Comparison of ENCODE assay signal across 22 cellular contexts in the genomic region with DNA sequence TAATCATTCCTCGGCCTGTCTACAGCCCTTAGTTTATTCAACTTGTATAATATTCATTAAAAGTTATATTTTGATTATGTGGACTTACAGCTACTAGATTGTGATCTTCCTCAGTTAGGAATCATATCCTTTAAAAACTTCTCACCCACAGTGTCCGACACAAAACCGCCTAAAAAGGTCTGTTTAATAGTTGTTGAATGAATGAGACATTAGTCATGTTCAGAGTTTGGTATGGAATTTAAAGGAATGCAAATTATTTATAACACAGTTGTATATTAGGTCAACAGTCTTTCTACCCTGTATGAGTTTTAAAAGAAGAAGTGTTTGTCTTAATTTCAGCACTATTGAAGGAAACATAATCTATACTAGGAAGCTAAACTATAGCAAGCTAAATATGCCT.
DNase-seq lines count a peak whose midpoint lies in the region; ATAC-seq and TF ChIP-seq lines count a peak whose summit lies in the region.
"Had no signal": no experiment of that assay in that cellular context is flagged by ENCODE, and none has a peak within 500 bp of the region (broad histone marks: within the 10 kb centered on the region; RNA-seq: fewer than 3 reads in every experiment).

No MANE protein-coding gene starts in this region.

- H2BK120ac ChIP-seq in mesenchymal stem cell (ENCODE audit: low read depth, low read length): no peak overlapping the region

- H2BK12ac ChIP-seq in mesenchymal stem cell (ENCODE audit: low read length in 2 of 2): no peak overlapping the region

- no peaks in the 10 kb centered on the region for H3K27me3 Mint-ChIP-seq in chondrocyte (ENCODE audit: low read depth)
- peaks cover 0 to 27% (median 15%) of the 10 kb centered on the region in 5 donors for H3K27me3 Mint-ChIP-seq in naive thymus-derived CD4-positive, alpha-beta T cell

- H3K14ac ChIP-seq in mesenchymal stem cell (ENCODE audit: low read length in 2 of 2): no peak overlapping the region

- H3K9me3 Mint-ChIP-seq in chondrocyte (ENCODE audit: low read depth): no peaks in the 10 kb centered on the region
- H3K9me3 Mint-ChIP-seq in naive thymus-derived CD4-positive, alpha-beta T cell: no peaks in the 10 kb centered on the region
- H3K9me3 Mint-ChIP-seq: activated naive CD4-positive, alpha-beta T cell treated with anti-CD3 and anti-CD28 coated beads, Interleukin-2, amount 50 U/mL, for 24 hours had no signal

- H3K27ac Mint-ChIP-seq in chondrocyte (ENCODE audit: unreplicated experiment): peak overlapping the region; percentile 10
- H3K27ac Mint-ChIP-seq in naive thymus-derived CD4-positive, alpha-beta T cell: no peak overlapping the region
- H3K27ac Mint-ChIP-seq: activated naive CD4-positive, alpha-beta T cell treated with anti-CD3 and anti-CD28 coated beads, Interleukin-2, amount 50 U/mL, for 24 hours had no signal

- intact Hi-C loops in naive thymus-derived CD4-positive, alpha-beta T cell (cut with micrococcal nuclease): no loop called here

- no peak overlapping the region for H3K9ac ChIP-seq in mesenchymal stem cell (ENCODE audit: low read length)

- H3K23ac ChIP-seq in mesenchymal stem cell (ENCODE audit: low read length in 2 of 2): no peak overlapping the region

- ATAC-seq in GM21723 (IDR thresholded peaks at IDR 0.05; ENCODE audit: unreplicated experiment): no peak
- ATAC-seq in naive thymus-derived CD4-positive, alpha-beta T cell: no peak
- ATAC-seq: left lobe of liver, right cardiac atrium had no signal

- POLR2A ChIA-PET in naive thymus-derived CD4-positive, alpha-beta T cell (lab: Charles Lee): no interaction called here

- CTCF ChIA-PET in naive thymus-derived CD4-positive, alpha-beta T cell (lab: Charles Lee): interaction anchor here (0.8 kb wide), 1 partner anchor 655 kb away, joined by 5 read pairs; no protein-coding TSS in a partner anchor

- DNase-seq in EH (ENCODE audit: low read depth): peak; percentile 56
- peak; percentile 67 for DNase-seq in NCI-H226
- DNase-seq in chondrocyte (ENCODE audit: low spot score): no peak
- peak; percentile 40 for DNase-seq in mesenchymal stem cell
- no peak for DNase-seq in H7
- DNase-seq in naive thymus-derived CD4-positive, alpha-beta T cell: no peak
- DNase-seq in cortex of kidney (lab: John Stamatoyannopoulos, UW): no peak
- DNase-seq: activated CD4-positive, alpha-beta T cell treated with anti-CD3 and anti-CD28 coated beads, Interleukin-2, amount 50 U/mL, for 1 hour; caudate nucleus; COR-L47; effector CD8-positive, alpha-beta T cell; KG1; NCI-H1105; NCI-H526 treated with DMSO at 0.1 percent for 48 hours; nucleus accumbens; OCI-M1; right cardiac atrium; stimulated activated CD4-positive, alpha-beta T cell treated with anti-CD3 and anti-CD28 coated beads, Interleukin-2, amount 100 ng/mL, for 48 hours had no signal

- H2AFZ ChIP-seq in mesenchymal stem cell (ENCODE audit: low read depth, low read length): no peak overlapping the region

- no peaks in the 10 kb centered on the region for H3K79me1 ChIP-seq in mesenchymal stem cell (replicated peaks; ENCODE audit: low read length, poor library complexity, severe bottlenecking)

- no peaks in the 10 kb centered on the region for H3K4me1 ChIP-seq in mesenchymal stem cell (ENCODE audit: control insufficient read depth, insufficient read depth, low read depth, low read length)
- no peaks in the 10 kb centered on the region for H3K4me1 ChIP-seq in naive thymus-derived CD4-positive, alpha-beta T cell (ENCODE audit: control insufficient read depth in 2 of 2, insufficient read depth in 2 of 2, low read length in 2 of 2)
- H3K4me1 ChIP-seq: vagina had no signal

- H3K4me3 Mint-ChIP-seq in chondrocyte (ENCODE audit: unreplicated experiment): no peak overlapping the region
- H3K4me3 Mint-ChIP-seq in naive thymus-derived CD4-positive, alpha-beta T cell: no peak overlapping the region
- H3K4me3 Mint-ChIP-seq: activated naive CD4-positive, alpha-beta T cell treated with anti-CD3 and anti-CD28 coated beads, Interleukin-2, amount 50 U/mL, for 24 hours had no signal

- H4K8ac ChIP-seq in mesenchymal stem cell (ENCODE audit: low read length): no peak overlapping the region

- no peak overlapping the region for H3K4ac ChIP-seq in mesenchymal stem cell (ENCODE audit: low read depth in 1 of 2, low read length in 2 of 2)

- H3K4me1 Mint-ChIP-seq in chondrocyte (ENCODE audit: low read depth): peaks cover 21% of the 10 kb centered on the region
- H3K4me1 Mint-ChIP-seq in naive thymus-derived CD4-positive, alpha-beta T cell: no peaks in the 10 kb centered on the region
- H3K4me1 Mint-ChIP-seq: activated naive CD4-positive, alpha-beta T cell treated with anti-CD3 and anti-CD28 coated beads, Interleukin-2, amount 50 U/mL, for 24 hours had no signal

- H2BK5ac ChIP-seq in mesenchymal stem cell (ENCODE audit: low read depth, low read length, poor library complexity, severe bottlenecking): no peak overlapping the region

- H3K18ac ChIP-seq in mesenchymal stem cell (ENCODE audit: low read depth in 1 of 2, low read length in 2 of 2): no peak overlapping the region

- no peak overlapping the region for H2BK15ac ChIP-seq in mesenchymal stem cell (ENCODE audit: low read depth, poor library complexity, severe bottlenecking)

- no peak overlapping the region for H4K91ac ChIP-seq in mesenchymal stem cell (ENCODE audit: low read length)

- no peak for TF ChIP-seq CTCF in chondrocyte (IDR thresholded peaks at IDR 0.05)

- no peak overlapping the region for H2AK5ac ChIP-seq in mesenchymal stem cell (ENCODE audit: low read length, severe bottlenecking)

- no peaks in the 10 kb centered on the region for H3K9me3 ChIP-seq in mesenchymal stem cell (ENCODE audit: control insufficient read depth, low read length)
- H3K9me3 ChIP-seq in naive thymus-derived CD4-positive, alpha-beta T cell (ENCODE audit: control insufficient read depth in 2 of 3, low read length in 3 of 3): no peaks in the 10 kb centered on the region
- H3K9me3 ChIP-seq: vagina had no signal

- H3K27ac ChIP-seq in mesenchymal stem cell (ENCODE audit: low read length, poor library complexity, severe bottlenecking): no peak overlapping the region
- no peak overlapping the region for H3K27ac ChIP-seq in naive thymus-derived CD4-positive, alpha-beta T cell (ENCODE audit: low read depth, low read length)
- H3K27ac ChIP-seq: vagina had no signal

- H3K4me3 ChIP-seq in mesenchymal stem cell (ENCODE audit: insufficient read depth in 1 of 2, low read depth in 1 of 2, low read length in 2 of 2) (no peak overlapping the region), H7 (ENCODE audit: insufficient read depth, low read depth, low read length) (no peak overlapping the region)
- no peak overlapping the region for H3K4me3 ChIP-seq in naive thymus-derived CD4-positive, alpha-beta T cell (ENCODE audit: low read length)
- H3K4me3 ChIP-seq: vagina had no signal

- H3K36me3 Mint-ChIP-seq in chondrocyte (ENCODE audit: low read depth): no peaks in the 10 kb centered on the region
- H3K36me3 Mint-ChIP-seq in naive thymus-derived CD4-positive, alpha-beta T cell: no peaks in the 10 kb centered on the region
- H3K36me3 Mint-ChIP-seq: activated naive CD4-positive, alpha-beta T cell treated with anti-CD3 and anti-CD28 coated beads, Interleukin-2, amount 50 U/mL, for 24 hours had no signal

- WGBS in mesenchymal stem cell: no CpG with 5 or more reads among the region's 3 CpGs

- H3K36me3 ChIP-seq in mesenchymal stem cell (ENCODE audit: control insufficient read depth in 1 of 2, insufficient read depth in 2 of 2, low read depth in 1 of 2, low read length in 2 of 2): no peaks in the 10 kb centered on the region
- no peaks in the 10 kb centered on the region for H3K36me3 ChIP-seq in H7 (replicated peaks; ENCODE audit: control insufficient read depth, insufficient read depth, low read length)
- no peaks in the 10 kb centered on the region for H3K36me3 ChIP-seq in naive thymus-derived CD4-positive, alpha-beta T cell (ENCODE audit: control insufficient read depth in 2 of 3, insufficient read depth in 3 of 3, low read length in 3 of 3)
- H3K36me3 ChIP-seq: vagina had no signal

- no peaks in the 10 kb centered on the region for H3K27me3 ChIP-seq in mesenchymal stem cell (ENCODE audit: control insufficient read depth in 1 of 2, insufficient read depth in 1 of 2, low read length in 2 of 2)
- no peaks in the 10 kb centered on the region for H3K27me3 ChIP-seq in H7 (ENCODE audit: control insufficient read depth, insufficient read depth, low read length)
- no peaks in the 10 kb centered on the region for H3K27me3 ChIP-seq in naive thymus-derived CD4-positive, alpha-beta T cell (ENCODE audit: control insufficient read depth in 2 of 2, insufficient read depth in 2 of 2, low read length in 2 of 2)
- H3K27me3 ChIP-seq: vagina had no signal

- H3K4me2 ChIP-seq in mesenchymal stem cell (ENCODE audit: low read length, poor library complexity, severe bottlenecking): no peak overlapping the region

Comparison
In these comparisons a context has a peak if more than half of its experiments do, and no peak if none do; other contexts are left out.
1. DNase-seq: peak in EH (single experiment), NCI-H226 (single experiment) and mesenchymal stem cell (single experiment); none in chondrocyte (single experiment), H7 (single experiment), naive thymus-derived CD4-positive, alpha-beta T cell (0 of 9) and cortex of kidney (single experiment).